14 cellular contexts compared by ENCODE assay signal in genomic region chr17:66952681-66953638, GRCh38. TPM values are rescaled to one million over a fixed set of nuclear protein-coding genes. Genes with fewer than 3 reads are reported as not detected.
DNase-seq lines count a peak whose midpoint lies in the region; TF ChIP-seq lines count a peak whose summit lies in the region.
"Had no signal": no experiment of that assay in that cellular context is flagged by ENCODE, and none has a peak within 500 bp of the region (broad histone marks: within the 10 kb centered on the region; RNA-seq: fewer than 3 reads in every experiment).

No MANE protein-coding gene starts in this region.

- peak overlapping the region; percentile 72 for H3K4me3 Mint-ChIP-seq in Caco-2 (ENCODE audit: unreplicated experiment)
- H3K4me3 Mint-ChIP-seq in glutamatergic neuron (ENCODE audit: unreplicated experiment), result peak overlapping the region; percentile 53
- H3K4me3 Mint-ChIP-seq: activated T-cell treated with anti-CD3 and anti-CD28 coated beads, Interleukin-2, amount 50 U/mL, for 72 hours had no signal

- TF ChIP-seq CTCF in Caco-2 (IDR thresholded peaks at IDR 0.05; ENCODE audit: insufficient read depth in 1 of 2, low read depth in 1 of 2, low read length in 1 of 2, severe bottlenecking in 1 of 2, unreplicated experiment in 1 of 2), result peak; percentile 30 to 33
- no peak for TF ChIP-seq CTCF in glutamatergic neuron (IDR thresholded peaks at IDR 0.05; ENCODE audit: partially characterized antibody, unreplicated experiment)
- peak; percentile 21 for TF ChIP-seq CTCF in retinal pigment epithelial cell (conservative IDR thresholded peaks at IDR 0.05; ENCODE audit: low read depth, low read length)

- BruUV-seq in Caco-2 (replicated peaks; lab: Mats Ljungman, UMichigan), result TSS peak; percentile 71

- peaks cover 10% of the 10 kb centered on the region; the same call in 1 of the 2 replicates for H3K9me3 ChIP-seq in Caco-2

- no peaks in the 10 kb centered on the region for H3K36me3 ChIP-seq in Caco-2 (ENCODE audit: control insufficient read depth, insufficient read depth, low read length)

- H3K27me3 Mint-ChIP-seq in Caco-2 (ENCODE audit: insufficient read depth, unreplicated experiment) (no peaks in the 10 kb centered on the region), glutamatergic neuron (ENCODE audit: unreplicated experiment) (peaks cover 10% of the 10 kb centered on the region)

- CTCF ChIA-PET in Caco-2 (lab: Charles Lee), result interaction anchor here (0.7 to 1.2 kb wide), 4 partner anchors 18 to 29 kb away, joined by 3 to 4 read pairs (median 3); no protein-coding TSS in a partner anchor

- DNase-seq in Caco-2, result peak; percentile 70 to 79
- DNase-seq in NCI-H2171 treated with DMSO at 0.1 percent for 48 hours (lab: John Stamatoyannopoulos, UW), result peak; percentile 68
- peak; percentile 46 for DNase-seq in glutamatergic neuron
- no peak for DNase-seq in retinal pigment epithelial cell (ENCODE audit: low read depth)
- DNase-seq in glomerular visceral epithelial cell (ENCODE audit: extremely low spot score), result no peak
- DNase-seq in ureter (ENCODE audit: low spot score), result no peak
- DNase-seq in NCI-H1694 treated with DMSO at 0.1 percent for 48 hours (lab: John Stamatoyannopoulos, UW), result no peak
- no peak for DNase-seq in mesenteric fat pad (ENCODE audit: low spot score)
- DNase-seq: activated T-cell treated with anti-CD3 and anti-CD28 coated beads, Interleukin-2, amount 50 U/mL, for 72 hours; stimulated activated CD4-positive, alpha-beta T cell treated with anti-CD3 and anti-CD28 coated beads, Interleukin-1b, Interleukin-23, amount 100 ng/mL, for 48 hours had no signal

- no peaks in the 10 kb centered on the region for H3K27me3 ChIP-seq in Caco-2 (replicated peaks; ENCODE audit: control insufficient read depth, insufficient read depth, low read length)
- H3K27me3 ChIP-seq: foreskin keratinocyte had no signal

- H3K4me1 ChIP-seq in Caco-2, result peaks cover 53% of the 10 kb centered on the region

- POLR2A ChIA-PET in Caco-2 (lab: Charles Lee), result interaction anchor here (0.8 to 1.4 kb wide), 2 partner anchors 22 to 29 kb away, joined by 4 read pairs; no protein-coding TSS in a partner anchor

- peaks cover 17% of the 10 kb centered on the region for H3K9me3 Mint-ChIP-seq in Caco-2 (ENCODE audit: unreplicated experiment)
- H3K9me3 Mint-ChIP-seq in glutamatergic neuron (ENCODE audit: unreplicated experiment), result peaks cover 15% of the 10 kb centered on the region
- H3K9me3 Mint-ChIP-seq: activated T-cell treated with anti-CD3 and anti-CD28 coated beads, Interleukin-2, amount 50 U/mL, for 72 hours had no signal

- H3K36me3 Mint-ChIP-seq in Caco-2 (ENCODE audit: insufficient read depth, unreplicated experiment) (peaks cover 37% of the 10 kb centered on the region), glutamatergic neuron (ENCODE audit: unreplicated experiment) (peaks cover 24% of the 10 kb centered on the region)

- H3K27ac Mint-ChIP-seq in Caco-2 (ENCODE audit: unreplicated experiment) (peak overlapping the region; percentile 99), glutamatergic neuron (ENCODE audit: unreplicated experiment) (peak overlapping the region; percentile 19)
- H3K27ac Mint-ChIP-seq: activated T-cell treated with anti-CD3 and anti-CD28 coated beads, Interleukin-2, amount 50 U/mL, for 72 hours had no signal

- intact Hi-C loops in Caco-2 (cut with micrococcal nuclease; ENCODE audit: unreplicated experiment), result loop anchor here (1.0 to 2.0 kb wide), 3 partner anchors 11 to 38 kb away; partner anchors contain the start of gene CACNG4

- H3K4me1 Mint-ChIP-seq in Caco-2 (ENCODE audit: low read depth, unreplicated experiment) (peaks cover 34% of the 10 kb centered on the region), glutamatergic neuron (ENCODE audit: low read depth, unreplicated experiment) (peaks cover 7% of the 10 kb centered on the region)

- H3K4me3 ChIP-seq in Caco-2 (ENCODE audit: low read depth, low read length) (no peak overlapping the region), retinal pigment epithelial cell (ENCODE audit: low read length) (no peak overlapping the region)

RNA-seq across cellular contexts. Expression of gene CACNG4, which starts 11.5 kb away (rescaled TPM):
- 10.1 and 12.8 TPM in 2 replicates for total RNA-seq in Caco-2 (2022)
- total RNA-seq in glutamatergic neuron (ENCODE audit: unreplicated experiment), result 105 TPM
- 0.57 TPM for total RNA-seq in ureter
- total RNA-seq in mesenteric fat pad, result not detected
- total RNA-seq: activated T-cell treated with anti-CD3 and anti-CD28 coated beads, Interleukin-2, amount 50 U/mL, for 72 hours; LHCN-M2; OCI-LY7; T-helper 1 cell treated with Interleukin-12 subunit alpha and Interleukin-12 subunit beta and Interleukin-4 antibody, amounts not matched to agents 30 ng/mL and 1 ng/mL, for 36 hours had no signal

Comparison
In these comparisons a context has a peak if more than half of its experiments do, and no peak if none do; other contexts are left out.
1. DNase-seq: peak in Caco-2 (2 of 2), NCI-H2171 treated with DMSO at 0.1 percent for 48 hours (single experiment) and glutamatergic neuron (single experiment); none in retinal pigment epithelial cell (single experiment), glomerular visceral epithelial cell (single experiment), ureter (single experiment), NCI-H1694 treated with DMSO at 0.1 percent for 48 hours (single experiment) and mesenteric fat pad (single experiment).